Comparison of ENCODE assay signal across 9 cellular contexts in the genomic region with DNA sequence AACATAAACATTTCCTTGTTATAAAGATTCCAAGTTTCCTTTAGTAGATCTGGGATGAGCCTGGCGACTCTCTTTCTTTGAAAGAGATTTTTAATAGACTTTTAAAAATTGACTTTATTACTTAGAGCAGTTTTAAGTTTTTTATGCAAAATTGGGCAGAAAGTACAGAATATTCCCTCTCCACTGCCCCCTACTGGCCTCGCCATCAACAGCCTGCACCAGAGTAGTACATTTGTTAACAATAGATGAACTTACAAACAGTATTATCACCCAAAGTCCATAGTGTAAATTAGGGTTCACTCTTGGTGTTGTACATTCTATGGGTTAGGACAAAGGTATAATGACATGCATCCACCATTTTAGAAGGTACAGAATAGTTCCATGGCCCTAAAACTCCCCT. TPM values are rescaled to one million over a fixed set of nuclear protein-coding genes. Genes with fewer than 3 reads are reported as not detected.
DNase-seq lines count a peak whose midpoint lies in the region; ATAC-seq and TF ChIP-seq lines count a peak whose summit lies in the region.
"Had no signal": no experiment of that assay in that cellular context is flagged by ENCODE, and none has a peak within 500 bp of the region (broad histone marks: within the 10 kb centered on the region; RNA-seq: fewer than 3 reads in every experiment).

No MANE protein-coding gene starts in this region.

- no peak overlapping the region for H3K27ac Mint-ChIP-seq in type B pancreatic cell

- 53% methylated on average over 2 of the region's 2 CpGs for WGBS in right cardiac atrium

- peaks cover 11% of the 10 kb centered on the region for H3K4me1 Mint-ChIP-seq in type B pancreatic cell (ENCODE audit: unreplicated experiment)

- no peaks in the 10 kb centered on the region for H3K9me3 Mint-ChIP-seq in type B pancreatic cell

- no peak for DNase-seq in left ventricle myocardium inferior
- DNase-seq in right cardiac atrium, result no peak
- DNase-seq in foreskin fibroblast, result peak in 1 of 2 donors; percentile 36
- DNase-seq in type B pancreatic cell (ENCODE audit: extremely low spot score, unreplicated experiment), result no peak
- no peak for DNase-seq in NCI-H1105 (lab: John Stamatoyannopoulos, UW)
- DNase-seq in hepatic stellate cell (ENCODE audit: low spot score), result no peak
- DNase-seq: NCI-H748 treated with DMSO at 0.1 percent for 48 hours had no signal

- H3K4me3 ChIP-seq in left ventricle myocardium inferior, result no peak overlapping the region
- no peak overlapping the region for H3K4me3 ChIP-seq in right cardiac atrium (ENCODE audit: low read length)
- H3K4me3 ChIP-seq in WI38 (ENCODE audit: low read depth, low read length), result no peak overlapping the region
- H3K4me3 ChIP-seq in foreskin fibroblast (ENCODE audit: low read depth in 1 of 2, low read length in 2 of 2), result no peak overlapping the region

- H3K36me3 ChIP-seq in left ventricle myocardium inferior, result no peaks in the 10 kb centered on the region

- H3K9me3 ChIP-seq in left ventricle myocardium inferior (replicated peaks), result no peaks in the 10 kb centered on the region
- no peaks in the 10 kb centered on the region for H3K9me3 ChIP-seq in right cardiac atrium (ENCODE audit: control insufficient read depth, low read length)

- H3K27me3 ChIP-seq in left ventricle myocardium inferior (ENCODE audit: low read depth) (peaks cover 5% of the 10 kb centered on the region), right cardiac atrium (ENCODE audit: control insufficient read depth, insufficient read depth) (no peaks in the 10 kb centered on the region)

- no peaks in the 10 kb centered on the region for H3K36me3 Mint-ChIP-seq in type B pancreatic cell

- H3K4me1 ChIP-seq in left ventricle myocardium inferior, result peaks cover 5% of the 10 kb centered on the region
- no peaks in the 10 kb centered on the region for H3K4me1 ChIP-seq in right cardiac atrium (ENCODE audit: control insufficient read depth, insufficient read depth, low read length)

- H3K27ac ChIP-seq in left ventricle myocardium inferior (replicated peaks) (no peak overlapping the region), right cardiac atrium (ENCODE audit: low read length) (no peak overlapping the region)

- intact Hi-C loops in left ventricle myocardium inferior (cut with micrococcal nuclease) (no loop called here), right cardiac atrium (cut with DNase I) (no loop called here)

- ATAC-seq in right cardiac atrium (no peak), HG03025 (IDR thresholded peaks at IDR 0.05; ENCODE audit: low FRiP score, unreplicated experiment) (no peak)

- TF ChIP-seq CTCF in left ventricle myocardium inferior (IDR thresholded peaks at IDR 0.05; ENCODE audit: borderline replicate concordance) (peak; percentile 44), WI38 (IDR thresholded peaks at IDR 0.05; ENCODE audit: low read depth, low read length) (peak; percentile 64), foreskin fibroblast (IDR thresholded peaks at IDR 0.05; ENCODE audit: low read depth, low read length) (peak; percentile 27), type B pancreatic cell (conservative IDR thresholded peaks at IDR 0.05) (peak; percentile 71)

- H3K27me3 Mint-ChIP-seq in type B pancreatic cell, result no peaks in the 10 kb centered on the region

- no peak overlapping the region for H3K4me3 Mint-ChIP-seq in type B pancreatic cell

RNA-seq across cellular contexts. Expression of a gene that starts 3.9 kb away (rescaled TPM):
- not detected for total RNA-seq in left ventricle myocardium inferior
- not detected for total RNA-seq in right cardiac atrium
- not detected for polyA plus RNA-seq in right cardiac atrium
- 0.24 and 1.1 TPM in 2 replicates for total RNA-seq in type B pancreatic cell (ENCODE audit: low replicate concordance)

RNA-seq across cellular contexts. Expression of a gene that starts 8.7 kb away (rescaled TPM):
- total RNA-seq in left ventricle myocardium inferior (48.6 TPM), right cardiac atrium (10 to 100 TPM; 41.5 to 54.5 (median 50.6) TPM), type B pancreatic cell (ENCODE audit: low replicate concordance) (31.6 and 32.0 TPM in 2 replicates)
- 24.4 TPM for polyA plus RNA-seq in right cardiac atrium
